18 cellular contexts compared by ENCODE assay signal in genomic region chr3:135865085-135865484, GRCh38.
"Had no signal": no experiment of that assay in that cellular context is flagged by ENCODE, and none has a peak within 500 bp of the region (broad histone marks: within the 10 kb centered on the region; RNA-seq: fewer than 3 reads in every experiment).

No MANE protein-coding gene starts in this region.

- H3K4me1 Mint-ChIP-seq: endodermal cell, neural progenitor cell had no signal

- H3K4me3 ChIP-seq: esophagus muscularis mucosa, hepatocyte, neural progenitor cell, skin epidermis, stomach, thoracic aorta had no signal

- DNase-seq: activated CD4-positive, alpha-beta T cell treated with anti-CD3 and anti-CD28 coated beads for 1 hour; activated CD4-positive, alpha-beta T cell treated with anti-CD3 and anti-CD28 coated beads, Interleukin-2, amount 50 U/mL, for 48 hours; activated effector memory CD4-positive, alpha-beta T cell treated with anti-CD3 and anti-CD28 coated beads, Interleukin-2, amount 50 U/mL, for 16 hours; activated T-cell treated with anti-CD3 and anti-CD28 coated beads, Interleukin-2, amount 50 U/mL, for 4 hours; amygdala; brain microvascular endothelial cell; dermis blood vessel endothelial cell; endodermal cell; posterior cingulate gyrus; stomach; T-helper 9 cell had no signal

- H3K27ac Mint-ChIP-seq: activated naive CD4-positive, alpha-beta T cell treated with anti-CD3 and anti-CD28 coated beads, Interleukin-2, amount 50 U/mL, for 72 hours; endodermal cell; mesothelial cell of epicardium; neural progenitor cell had no signal

- ATAC-seq: activated naive CD4-positive, alpha-beta T cell treated with anti-CD3 and anti-CD28 coated beads, Interleukin-2, amount 50 U/mL, for 72 hours; activated T-cell treated with anti-CD3 and anti-CD28 coated beads, Interleukin-2, amount 50 U/mL, for 4 hours had no signal

- H3K4me3 Mint-ChIP-seq: activated T-cell treated with anti-CD3 and anti-CD28 coated beads, Interleukin-2, amount 50 U/mL, for 4 hours; endodermal cell; mesothelial cell of epicardium; neural progenitor cell had no signal

- H3K9me3 Mint-ChIP-seq: activated naive CD4-positive, alpha-beta T cell treated with anti-CD3 and anti-CD28 coated beads, Interleukin-2, amount 50 U/mL, for 72 hours; neural progenitor cell had no signal

- H3K36me3 Mint-ChIP-seq: activated naive CD4-positive, alpha-beta T cell treated with anti-CD3 and anti-CD28 coated beads, Interleukin-2, amount 50 U/mL, for 72 hours; mesothelial cell of epicardium; neural progenitor cell had no signal
